10 cellular contexts compared by ENCODE assay signal in genomic region chr1:92958203-92958970, GRCh38. TPM values are rescaled to one million over a fixed set of nuclear protein-coding genes. Genes with fewer than 3 reads are reported as not detected.
DNase-seq lines count a peak whose midpoint lies in the region; ATAC-seq and TF ChIP-seq lines count a peak whose summit lies in the region.
"Had no signal": no experiment of that assay in that cellular context is flagged by ENCODE, and none has a peak within 500 bp of the region (broad histone marks: within the 10 kb centered on the region; RNA-seq: fewer than 3 reads in every experiment).

No MANE protein-coding gene starts in this region.

- no peak for TF ChIP-seq EP300 in suprapubic skin (IDR thresholded peaks at IDR 0.05)

- CTCF ChIA-PET in activated naive CD4-positive, alpha-beta T cell treated with anti-CD3 and anti-CD28 coated beads for 36 hours (lab: Charles Lee), result interaction anchor here (0.6 to 7.4 kb wide), 11 partner anchors 10 to 209 kb away, joined by 3 to 124 read pairs (median 3); no protein-coding TSS in a partner anchor
- CTCF ChIA-PET in T-cell (lab: Charles Lee), result interaction anchor here (0.6 to 7.0 kb wide), 11 partner anchors 22 to 127 kb away, joined by 3 to 73 read pairs (median 9); partner anchors contain the start of gene RPL5 (in 1 of the 2)

- H3K27ac ChIP-seq in upper lobe of right lung (no peak overlapping the region), suprapubic skin (no peak overlapping the region)

- WGBS in suprapubic skin, result 84% methylated on average over 1 of the region's 1 CpG

- no peaks in the 10 kb centered on the region for H3K9me3 Mint-ChIP-seq in activated naive CD4-positive, alpha-beta T cell treated with anti-CD3 and anti-CD28 coated beads for 36 hours
- no peaks in the 10 kb centered on the region for H3K9me3 Mint-ChIP-seq in activated naive CD4-positive, alpha-beta T cell treated with anti-CD3 and anti-CD28 coated beads, Interleukin-2, amount 50 U/mL, for 72 hours
- no peaks in the 10 kb centered on the region for H3K9me3 Mint-ChIP-seq in T-cell
- H3K9me3 Mint-ChIP-seq in type B pancreatic cell, result no peaks in the 10 kb centered on the region

- H3K27me3 ChIP-seq in upper lobe of right lung, result no peaks in the 10 kb centered on the region
- no peaks in the 10 kb centered on the region for H3K27me3 ChIP-seq in suprapubic skin

- H3K4me3 ChIP-seq in upper lobe of right lung (no peak overlapping the region), suprapubic skin (no peak overlapping the region)

- H3K4me3 Mint-ChIP-seq in activated naive CD4-positive, alpha-beta T cell treated with anti-CD3 and anti-CD28 coated beads for 36 hours, result peak overlapping the region; percentile 2
- H3K4me3 Mint-ChIP-seq in T-cell (peak overlapping the region; percentile 29 to 53 (median 35)), type B pancreatic cell (peak overlapping the region; percentile 34)

- H3K4me1 ChIP-seq in upper lobe of right lung, result no peaks in the 10 kb centered on the region
- H3K4me1 ChIP-seq in suprapubic skin, result peaks cover 19% of the 10 kb centered on the region

- H3K36me3 ChIP-seq in upper lobe of right lung (no peaks in the 10 kb centered on the region), suprapubic skin (no peaks in the 10 kb centered on the region)

- no peaks in the 10 kb centered on the region for H3K27me3 Mint-ChIP-seq in activated naive CD4-positive, alpha-beta T cell treated with anti-CD3 and anti-CD28 coated beads for 36 hours (ENCODE audit: low read depth)
- no peaks in the 10 kb centered on the region for H3K27me3 Mint-ChIP-seq in T-cell
- peaks cover 6% of the 10 kb centered on the region for H3K27me3 Mint-ChIP-seq in type B pancreatic cell

- intact Hi-C loops in activated naive CD4-positive, alpha-beta T cell treated with anti-CD3 and anti-CD28 coated beads for 36 hours (cut with micrococcal nuclease), result no loop called here
- intact Hi-C loops in left colon (cut with DNase I, micrococcal nuclease) (no loop called here), upper lobe of right lung (cut with DNase I) (no loop called here)

- POLR2A ChIA-PET in T-cell (lab: Charles Lee), result no interaction called here

- DNase-seq in activated naive CD4-positive, alpha-beta T cell treated with anti-CD3 and anti-CD28 coated beads for 36 hours, result no peak
- no peak for DNase-seq in activated naive CD4-positive, alpha-beta T cell treated with anti-CD3 and anti-CD28 coated beads, Interleukin-2, amount 50 U/mL, for 72 hours (ENCODE audit: low spot score in 2 of 2)
- no peak for DNase-seq in T-cell
- DNase-seq in left colon, result no peak
- no peak for DNase-seq in type B pancreatic cell (ENCODE audit: extremely low spot score, unreplicated experiment)
- no peak for DNase-seq in inferior parietal cortex (ENCODE audit: extremely low spot score)
- no peak for DNase-seq in upper lobe of right lung
- DNase-seq in suprapubic skin (ENCODE audit: low spot score in 2 of 2), result no peak
- DNase-seq: NCI-H1694 treated with DMSO at 0.1 percent for 48 hours, NCI-H524 treated with DMSO at 0.1 percent for 48 hours had no signal

- H3K9me3 ChIP-seq in upper lobe of right lung, result no peaks in the 10 kb centered on the region
- no peaks in the 10 kb centered on the region for H3K9me3 ChIP-seq in suprapubic skin

- TF ChIP-seq CTCF in type B pancreatic cell (conservative IDR thresholded peaks at IDR 0.05) (no peak), upper lobe of right lung (IDR thresholded peaks at IDR 0.05) (no peak), suprapubic skin (IDR thresholded peaks at IDR 0.05) (no peak)

- peak overlapping the region; percentile 28 for H3K27ac Mint-ChIP-seq in activated naive CD4-positive, alpha-beta T cell treated with anti-CD3 and anti-CD28 coated beads for 36 hours
- peak overlapping the region in 1 of 2 donors; percentile 14 for H3K27ac Mint-ChIP-seq in activated naive CD4-positive, alpha-beta T cell treated with anti-CD3 and anti-CD28 coated beads, Interleukin-2, amount 50 U/mL, for 72 hours
- peak overlapping the region; percentile 71 to 77 for H3K27ac Mint-ChIP-seq in T-cell
- H3K27ac Mint-ChIP-seq in type B pancreatic cell, result peak overlapping the region; percentile 8

- H3K36me3 Mint-ChIP-seq in activated naive CD4-positive, alpha-beta T cell treated with anti-CD3 and anti-CD28 coated beads for 36 hours (ENCODE audit: low read depth), result peaks cover 1% of the 10 kb centered on the region
- peaks cover 0 to 11% of the 10 kb centered on the region in 2 donors for H3K36me3 Mint-ChIP-seq in activated naive CD4-positive, alpha-beta T cell treated with anti-CD3 and anti-CD28 coated beads, Interleukin-2, amount 50 U/mL, for 72 hours
- H3K36me3 Mint-ChIP-seq in T-cell, result no peaks in the 10 kb centered on the region
- no peaks in the 10 kb centered on the region for H3K36me3 Mint-ChIP-seq in type B pancreatic cell

- no peak for TF ChIP-seq POLR2A in suprapubic skin (IDR thresholded peaks at IDR 0.05)

- H3K4me1 Mint-ChIP-seq in activated naive CD4-positive, alpha-beta T cell treated with anti-CD3 and anti-CD28 coated beads for 36 hours (ENCODE audit: low read depth), result peaks cover 53% of the 10 kb centered on the region
- H3K4me1 Mint-ChIP-seq in T-cell, result peaks cover 57 to 61% (median 58%) of the 10 kb centered on the region in 3 donors
- H3K4me1 Mint-ChIP-seq in type B pancreatic cell (ENCODE audit: unreplicated experiment), result peaks cover 15% of the 10 kb centered on the region

- ATAC-seq in activated naive CD4-positive, alpha-beta T cell treated with anti-CD3 and anti-CD28 coated beads, Interleukin-2, amount 50 U/mL, for 72 hours, result no peak
- ATAC-seq in T-cell (replicated peaks in 1 of 4) (no peak), left colon (peak; percentile 19), upper lobe of right lung (no peak)

RNA-seq across cellular contexts. Expression of gene DIPK1A, which starts 2.9 kb away (rescaled TPM):
- total RNA-seq in activated naive CD4-positive, alpha-beta T cell treated with anti-CD3 and anti-CD28 coated beads for 36 hours, result 1 to 10 TPM; 4.5 to 5.0 TPM
- 1 to 10 TPM; 5.8 to 8.0 TPM for total RNA-seq in activated naive CD4-positive, alpha-beta T cell treated with anti-CD3 and anti-CD28 coated beads, Interleukin-2, amount 50 U/mL, for 72 hours
- total RNA-seq in T-cell (10 to 100 TPM in 4 of 5 donors, 1 to 10 TPM in 1; 8.9 to 16.0 (median 14.4) TPM), left colon (10 to 100 TPM; 14.0 to 16.5 TPM), type B pancreatic cell (ENCODE audit: low replicate concordance) (4.6 and 9.8 TPM in 2 replicates), upper lobe of right lung (4.6 TPM), suprapubic skin (1 to 10 TPM; 3.3 to 7.8 (median 5.3) TPM)
